In the genomic region with DNA sequence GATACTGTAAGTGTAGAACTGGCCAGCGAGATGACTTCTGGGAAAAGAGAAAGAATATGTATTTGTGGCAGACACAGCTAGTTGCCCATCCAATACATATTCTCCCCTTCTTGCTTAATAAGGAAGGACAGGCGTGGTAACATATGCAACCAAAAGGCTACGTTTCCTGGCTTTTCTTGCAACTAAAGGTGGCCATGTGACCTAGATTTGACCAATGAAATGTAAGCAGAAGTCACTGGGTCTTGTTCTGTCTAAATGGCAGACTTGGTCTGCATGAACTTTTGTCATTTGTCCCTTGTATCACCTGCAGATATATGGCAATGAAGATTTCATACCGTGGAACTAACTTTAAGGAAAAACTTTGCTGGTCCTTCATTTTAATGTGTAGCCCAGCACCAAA, we compare ENCODE assay signal across 27 cellular contexts.
"Had no signal": no experiment of that assay in that cellular context is flagged by ENCODE, and none has a peak within 500 bp of the region (broad histone marks: within the 10 kb centered on the region; RNA-seq: fewer than 3 reads in every experiment).

No MANE protein-coding gene starts in this region.

- DNase-seq: activated CD4-positive, alpha-beta T cell treated with anti-CD3 and anti-CD28 coated beads, Interleukin-2, amount 10 ng/mL, durations not matched to agents 7 days and 5 days; activated CD4-positive, CD25-positive, alpha-beta regulatory T cell treated with anti-CD3 and anti-CD28 coated beads, Interleukin-2, amount 50 U/mL, for 72 hours; activated CD8-positive, alpha-beta T cell treated with anti-CD3 and anti-CD28 coated beads for 36 hours; activated gamma-delta T cell treated with Interleukin-2 at 50 U/mL for 16 hours; activated naive CD4-positive, alpha-beta T cell treated with anti-CD3 and anti-CD28 coated beads, Interleukin-2, amount 50 U/mL, for 16 hours; activated naive CD8-positive, alpha-beta T cell treated with anti-CD3 and anti-CD28 coated beads, Interleukin-2, amount 50 U/mL, for 24 hours; activated T-cell treated with anti-CD3 and anti-CD28 coated beads, Interleukin-2, amount 50 U/mL, for 4 hours; amygdala; caudate nucleus; cortex of kidney; effector memory CD8-positive, alpha-beta T cell; foreskin keratinocyte; heart left ventricle; naive B cell; nephron progenitor cell; nucleus accumbens; pancreas; psoas muscle; sigmoid colon; small intestine; stimulated activated CD4-positive, alpha-beta T cell treated with anti-CD3 and anti-CD28 coated beads, Interleukin-4, amount 100 ng/mL, for 24 hours; stomach; thyroid gland; upper lobe of right lung; WERI-Rb-1 had no signal

- H3K27ac ChIP-seq: foreskin keratinocyte, heart left ventricle, pancreas, psoas muscle, sigmoid colon, stomach, thyroid gland, upper lobe of right lung, WERI-Rb-1 had no signal

- H3K4me1 ChIP-seq: foreskin keratinocyte, heart left ventricle, pancreas, psoas muscle, sigmoid colon, stomach, thyroid gland, upper lobe of right lung had no signal

- H3K4me3 ChIP-seq: heart left ventricle, pancreas, psoas muscle, sigmoid colon, stomach, thyroid gland, upper lobe of right lung had no signal

- H3K36me3 ChIP-seq: heart left ventricle, pancreas, sigmoid colon, stomach, thyroid gland, upper lobe of right lung, WERI-Rb-1 had no signal

- H3K27me3 ChIP-seq: foreskin keratinocyte, heart left ventricle, pancreas, sigmoid colon, stomach, thyroid gland, upper lobe of right lung had no signal

- H3K9me3 ChIP-seq: pancreas, psoas muscle, sigmoid colon, stomach, thyroid gland, upper lobe of right lung had no signal

- ATAC-seq: activated CD8-positive, alpha-beta T cell treated with anti-CD3 and anti-CD28 coated beads for 36 hours; activated naive CD8-positive, alpha-beta T cell treated with anti-CD3 and anti-CD28 coated beads, Interleukin-2, amount 50 U/mL, for 24 hours; activated T-cell treated with anti-CD3 and anti-CD28 coated beads, Interleukin-2, amount 50 U/mL, for 4 hours; activated T-helper 17 cell treated with anti-CD3 and anti-CD28 coated beads, Interleukin-2, amount 50 U/mL, for 72 hours; effector memory CD8-positive, alpha-beta T cell; foreskin keratinocyte; heart left ventricle; pancreas; psoas muscle; stimulated activated effector memory CD8-positive, alpha-beta T cell treated with anti-CD3 and anti-CD28 coated beads, Interleukin-12 subunit alpha, Interleukin-12 subunit beta, amount 100 ng/mL, for 72 hours; upper lobe of right lung had no signal
